Comparison of ENCODE assay signal across 8 cellular contexts in genomic region chr19:38315657-38316476, GRCh38. TPM values are rescaled to one million over a fixed set of nuclear protein-coding genes. Genes with fewer than 3 reads are reported as not detected.
DNase-seq lines count a peak whose midpoint lies in the region; ATAC-seq and TF ChIP-seq lines count a peak whose summit lies in the region.

Gene YIF1B (minus strand): TSS chr19:38315947. CDS start chr19:38315917, 30 bp downstream.

- no peak within 1 kb of the TSS for H3K4me3 ChIP-seq in KMS-11 (IDR thresholded peaks at IDR 0.05; ENCODE audit: insufficient read depth, low read depth, low read length)
- H3K4me3 ChIP-seq in Panc1 (ENCODE audit: low read depth in 2 of 2, low read length in 2 of 2), result peak within 1 kb of the TSS; percentile 63 to 97
- H3K4me3 ChIP-seq in esophagus (ENCODE audit: low read depth in 1 of 2, low read length in 2 of 2), result peak within 1 kb of the TSS; percentile 46 to 50
- peak within 1 kb of the TSS; percentile 40 to 73 for H3K4me3 ChIP-seq in muscle layer of colon (ENCODE audit: low read depth in 1 of 2, low read length in 2 of 2)

- H3K36me3 ChIP-seq in KMS-11 (ENCODE audit: insufficient read depth), result no peaks in the 10 kb centered on the region
- H3K36me3 ChIP-seq in Panc1 (ENCODE audit: control insufficient read depth, insufficient read depth, low read length), result no peaks in the 10 kb centered on the region
- no peaks in the 10 kb centered on the region for H3K36me3 ChIP-seq in esophagus (ENCODE audit: control insufficient read depth in 2 of 2, insufficient read depth in 2 of 2, low read length in 1 of 2)
- H3K36me3 ChIP-seq in muscle layer of colon (ENCODE audit: insufficient read depth, low read length), result no peaks in the 10 kb centered on the region

- TF ChIP-seq CTCF in KMS-11 (conservative IDR thresholded peaks at IDR 0.05; ENCODE audit: low read depth, low read length) (no peak), Panc1 (IDR thresholded peaks at IDR 0.05) (no peak)

- POLR2A ChIA-PET in Panc1 (lab: Charles Lee), result interaction anchor here (0.7 kb wide), 1 partner anchor 60 kb away, joined by 8 read pairs; no protein-coding TSS in a partner anchor

- 0 to 1% methylated on average over 64 of the region's 64 CpGs for WGBS in esophagus, 2 donors

- no peaks in the 10 kb centered on the region for H3K36me3 Mint-ChIP-seq in activated T-cell treated with anti-CD3 and anti-CD28 coated beads, Interleukin-2, amount 50 U/mL, for 4 hours (ENCODE audit: insufficient read depth)

- CTCF ChIA-PET in Panc1 (lab: Charles Lee), result no interaction called here

- H3K79me2 ChIP-seq in KMS-11 (ENCODE audit: insufficient read depth, low read depth), result no peaks in the 10 kb centered on the region

- no peaks in the 10 kb centered on the region; the same call in 1 of the 2 replicates for H3K27me3 ChIP-seq in KMS-11 (ENCODE audit: insufficient read depth, low read depth)
- H3K27me3 ChIP-seq in Panc1 (ENCODE audit: control insufficient read depth, insufficient read depth, low read length), result no peaks in the 10 kb centered on the region
- H3K27me3 ChIP-seq in esophagus (ENCODE audit: control insufficient read depth in 1 of 2, insufficient read depth in 2 of 2, low read length in 2 of 2), result no peaks in the 10 kb centered on the region
- no peaks in the 10 kb centered on the region for H3K27me3 ChIP-seq in muscle layer of colon (ENCODE audit: control insufficient read depth in 1 of 2, insufficient read depth in 2 of 2, low read length in 2 of 2)

- H3K9me3 ChIP-seq in Panc1 (ENCODE audit: control insufficient read depth, insufficient read depth, low read depth, low read length), result no peaks in the 10 kb centered on the region
- no peaks in the 10 kb centered on the region for H3K9me3 ChIP-seq in esophagus (ENCODE audit: control insufficient read depth in 2 of 2, insufficient read depth in 1 of 2, low read depth in 1 of 2, low read length in 1 of 2)
- H3K9me3 ChIP-seq in muscle layer of colon (ENCODE audit: low read length), result no peaks in the 10 kb centered on the region

- H3K9ac ChIP-seq in KMS-11, result peak within 1 kb of the TSS; percentile 50; the same call in 1 of the 2 replicates
- peak within 1 kb of the TSS; percentile 60 for H3K9ac ChIP-seq in muscle layer of colon (ENCODE audit: low read length)

- H3K4me1 Mint-ChIP-seq in activated T-cell treated with anti-CD3 and anti-CD28 coated beads, Interleukin-2, amount 50 U/mL, for 4 hours (ENCODE audit: low read depth), result peaks cover 35% of the 10 kb centered on the region

- H3K4me1 ChIP-seq in KMS-11 (ENCODE audit: low read depth, poor library complexity, severe bottlenecking), result no peaks in the 10 kb centered on the region
- peaks cover 9% of the 10 kb centered on the region for H3K4me1 ChIP-seq in Panc1 (ENCODE audit: control insufficient read depth, insufficient read depth, low read length)
- peaks cover 0 to 7% of the 10 kb centered on the region in 2 donors for H3K4me1 ChIP-seq in esophagus (ENCODE audit: control insufficient read depth in 2 of 2, insufficient read depth in 2 of 2, low read length in 1 of 2)
- H3K4me1 ChIP-seq in muscle layer of colon (ENCODE audit: insufficient read depth, low read length), result peaks cover 30% of the 10 kb centered on the region

- no peaks in the 10 kb centered on the region for H3K9me3 Mint-ChIP-seq in activated T-cell treated with anti-CD3 and anti-CD28 coated beads, Interleukin-2, amount 50 U/mL, for 4 hours

- in situ Hi-C loops in Panc1 (cut with HindIII; ENCODE audit: low pct_unique_long_range_greater_than_20kb, low sequenced_read_pairs), result no loop called here

- H4K20me1 ChIP-seq in KMS-11 (ENCODE audit: insufficient read depth), result no peaks in the 10 kb centered on the region

- peak within 1 kb of the TSS; percentile 83 for H3K4me3 Mint-ChIP-seq in activated T-cell treated with anti-CD3 and anti-CD28 coated beads, Interleukin-2, amount 50 U/mL, for 4 hours

- H3K4me2 ChIP-seq in KMS-11, result peak within 1 kb of the TSS; percentile 72

- ATAC-seq in GM21786 (IDR thresholded peaks at IDR 0.05; ENCODE audit: unreplicated experiment), result peak; percentile 92
- peak; percentile 95 for ATAC-seq in Panc1
- peak; percentile 92 for ATAC-seq in activated T-cell treated with anti-CD3 and anti-CD28 coated beads, Interleukin-2, amount 50 U/mL, for 4 hours

- no peaks in the 10 kb centered on the region for H3K27me3 Mint-ChIP-seq in activated T-cell treated with anti-CD3 and anti-CD28 coated beads, Interleukin-2, amount 50 U/mL, for 4 hours (ENCODE audit: low read depth)

- DNase-seq in DMS79 treated with DMSO at 0.1 percent for 48 hours (lab: John Stamatoyannopoulos, UW) (peak; percentile 93), Panc1 (ENCODE audit: low read depth, low spot score) (peak; percentile 95)
- peak; percentile 91 for DNase-seq in activated T-cell treated with anti-CD3 and anti-CD28 coated beads, Interleukin-2, amount 50 U/mL, for 4 hours
- peak; percentile 85 to 87 for DNase-seq in stimulated activated CD8-positive, alpha-beta memory T cell treated with anti-CD3 and anti-CD28 coated beads, Interleukin-7, amount 100 ng/mL, for 1 hour (ENCODE audit: low read depth in 2 of 2)

- H3K27ac ChIP-seq in KMS-11, result peak within 1 kb of the TSS; percentile 46
- peak within 1 kb of the TSS; percentile 93 for H3K27ac ChIP-seq in Panc1 (ENCODE audit: low read length)
- peak within 1 kb of the TSS; percentile 89 to 96 for H3K27ac ChIP-seq in esophagus (ENCODE audit: low read depth in 2 of 2, low read length in 1 of 2)
- peak within 1 kb of the TSS; percentile 61 for H3K27ac ChIP-seq in muscle layer of colon (ENCODE audit: low read depth, low read length)

- no TSS peak for BruUV-seq in Panc1 (replicated peaks; lab: Mats Ljungman, UMichigan)

- intact Hi-C loops in Panc1 (cut with micrococcal nuclease; ENCODE audit: unreplicated experiment), result no loop called here

- peak within 1 kb of the TSS; percentile 98 for H2AFZ ChIP-seq in KMS-11 (ENCODE audit: low read depth)

RNA-seq across cellular contexts. Expression of gene YIF1B, which starts in this region (rescaled TPM):
- 143 TPM for total RNA-seq in Panc1 (2021; ENCODE audit: unreplicated experiment)
- 197 TPM for polyA plus RNA-seq in Panc1 (2012; ENCODE audit: insufficient read length)
- 10 to 100 TPM; 48.0 to 60.1 (median 50.4) TPM for total RNA-seq in activated T-cell treated with anti-CD3 and anti-CD28 coated beads, Interleukin-2, amount 50 U/mL, for 4 hours
- 10 to 100 TPM; 26.0 to 40.3 TPM for polyA plus RNA-seq in esophagus
